In the genomic region with DNA sequence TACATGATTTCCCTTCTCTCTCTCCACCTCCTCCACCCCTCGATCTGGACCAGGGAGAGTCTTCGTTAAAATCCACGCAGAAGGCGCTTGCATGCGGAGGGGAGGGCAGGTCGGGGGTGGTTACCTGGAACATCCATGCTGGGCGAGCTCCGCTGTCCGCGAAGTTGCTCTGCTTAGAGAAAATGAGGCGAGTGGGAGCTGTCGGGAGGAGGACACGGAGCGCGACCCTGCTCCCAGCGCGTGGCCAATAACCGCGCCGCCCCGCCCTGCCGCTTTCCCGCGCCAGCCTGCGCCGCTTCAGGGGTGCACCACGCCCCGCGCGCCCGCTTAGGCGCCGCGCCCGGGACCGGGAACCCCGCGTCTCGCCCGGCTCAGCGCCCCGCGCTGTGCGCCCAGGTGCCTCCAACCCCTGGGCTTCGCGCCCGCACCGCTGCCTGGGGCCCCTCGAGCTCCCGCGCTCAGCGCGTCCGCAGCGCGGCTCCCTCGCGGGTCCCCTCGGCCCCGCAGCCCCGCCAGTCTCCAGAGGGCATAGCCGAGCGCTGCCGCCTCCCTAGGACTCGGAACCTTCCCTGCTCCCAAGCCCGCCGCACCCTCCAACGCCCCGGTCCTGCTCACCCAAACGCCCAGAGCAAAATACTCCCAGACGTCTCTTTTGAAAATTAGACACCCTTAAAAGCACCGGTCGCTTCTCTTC, we compare ENCODE assay signal across 10 cellular contexts. TPM values are rescaled to one million over a fixed set of nuclear protein-coding genes. Genes with fewer than 3 reads are reported as not detected.
DNase-seq lines count a peak whose midpoint lies in the region; ATAC-seq, FAIRE-seq and TF ChIP-seq lines count a peak whose summit lies in the region.
"Had no signal": no experiment of that assay in that cellular context is flagged by ENCODE, and none has a peak within 500 bp of the region (broad histone marks: within the 10 kb centered on the region; RNA-seq: fewer than 3 reads in every experiment).

No MANE protein-coding gene starts in this region.

- peaks cover 20% of the 10 kb centered on the region for H3K4me1 Mint-ChIP-seq in mesothelial cell of epicardium

- no peaks in the 10 kb centered on the region for H3K36me3 Mint-ChIP-seq in mesothelial cell of epicardium

- no peak for FAIRE-seq in small intestine (lab: Jason Lieb, UNC)

- intact Hi-C loops in vagina (cut with DNase I): no loop called here

- POLR2A ChIA-PET in AG04450 (lab: Yijun Ruan, JAX): no interaction called here

- H3K27me3 ChIP-seq in AG04450 (ENCODE audit: control insufficient read depth, insufficient read depth, low read length): peaks cover 21% of the 10 kb centered on the region
- H3K27me3 ChIP-seq in HUES64 (ENCODE audit: insufficient read depth, low read length): peaks cover 71% of the 10 kb centered on the region
- H3K27me3 ChIP-seq in small intestine (ENCODE audit: control insufficient read depth in 2 of 2, insufficient read depth in 2 of 2, low read length in 2 of 2): peaks cover 5 to 9% of the 10 kb centered on the region in 2 donors
- no peaks in the 10 kb centered on the region for H3K27me3 ChIP-seq in vagina

- no peak for TF ChIP-seq CTCF in AG04450 (IDR thresholded peaks at IDR 0.05; ENCODE audit: low read depth, low read length)
- no peak for TF ChIP-seq CTCF in astrocyte of the spinal cord (IDR thresholded peaks at IDR 0.05; ENCODE audit: low read depth, low read length)
- TF ChIP-seq CTCF in mesothelial cell of epicardium (IDR thresholded peaks at IDR 0.05; ENCODE audit: unreplicated experiment): no peak
- no peak for TF ChIP-seq CTCF in vagina (IDR thresholded peaks at IDR 0.05)

- H3K9me3 ChIP-seq in AG04450 (ENCODE audit: control insufficient read depth, insufficient read depth, low read length): peaks cover 3% of the 10 kb centered on the region; the same call in 1 of the 2 replicates
- peaks cover 66% of the 10 kb centered on the region for H3K9me3 ChIP-seq in HUES64 (ENCODE audit: insufficient read depth, low read depth, low read length)
- no peaks in the 10 kb centered on the region for H3K9me3 ChIP-seq in small intestine (ENCODE audit: control insufficient read depth, low read depth)
- no peaks in the 10 kb centered on the region for H3K9me3 ChIP-seq in vagina

- H3K27me3 Mint-ChIP-seq in mesothelial cell of epicardium (ENCODE audit: low read depth): peaks cover 90% of the 10 kb centered on the region

- peak overlapping the region; percentile 57 for H3K4me3 Mint-ChIP-seq in mesothelial cell of epicardium

- in situ Hi-C loops in astrocyte of the spinal cord (cut with HindIII; ENCODE audit: low sequenced_read_pairs): no loop called here

- WGBS in HUES64: 65% methylated on average over 73 of the region's 73 CpGs
- 2 to 4% (median 3%) methylated on average over 50 to 73 of the region's 73 CpGs for WGBS in small intestine, 3 donors

- no peaks in the 10 kb centered on the region for H3K9me3 Mint-ChIP-seq in mesothelial cell of epicardium

- no peak overlapping the region for H3K27ac Mint-ChIP-seq in mesothelial cell of epicardium

- CTCF ChIA-PET in AG04450 (lab: Charles Lee): interaction anchor here (0.6 to 1.2 kb wide), 4 partner anchors 15 to 1615 kb away, joined by 3 to 6 read pairs (median 4); no protein-coding TSS in a partner anchor

- ATAC-seq in GM19452 (IDR thresholded peaks at IDR 0.05; ENCODE audit: unreplicated experiment): no peak

- no peak for TF ChIP-seq POLR2A in vagina (IDR thresholded peaks at IDR 0.05)

- DNase-seq in AG04450 (ENCODE audit: low read depth, low spot score): no peak
- DNase-seq in astrocyte of the spinal cord (ENCODE audit: low read depth, low spot score): no peak
- no peak for DNase-seq in mesothelial cell of epicardium (ENCODE audit: low spot score in 2 of 2, unreplicated experiment in 2 of 2)
- DNase-seq in epidermal melanocyte (ENCODE audit: insufficient read length, low spot score): no peak
- no peak for DNase-seq in small intestine
- DNase-seq in vagina (ENCODE audit: extremely low spot score in 2 of 2): no peak
- DNase-seq: activated naive CD4-positive, alpha-beta T cell treated with anti-CD3 and anti-CD28 coated beads, Interleukin-2, amount 50 U/mL, for 16 hours had no signal

- H3K4me1 ChIP-seq in HUES64 (ENCODE audit: insufficient read depth, low read length): no peaks in the 10 kb centered on the region
- H3K4me1 ChIP-seq in small intestine (ENCODE audit: control insufficient read depth in 2 of 2, insufficient read depth in 1 of 2, low read depth in 1 of 2, low read length in 1 of 2): no peaks in the 10 kb centered on the region
- peaks cover 10% of the 10 kb centered on the region for H3K4me1 ChIP-seq in vagina

- no peak overlapping the region for H3K9ac ChIP-seq in HUES64 (ENCODE audit: low read depth, low read length)

- H3K27ac ChIP-seq in AG04450 (ENCODE audit: low read depth, low read length) (no peak overlapping the region), HUES64 (ENCODE audit: low read depth, low read length) (no peak overlapping the region), small intestine (ENCODE audit: low read depth in 1 of 2, low read length in 1 of 2) (no peak overlapping the region), vagina (no peak overlapping the region)

- no peaks in the 10 kb centered on the region for H3K36me3 ChIP-seq in HUES64 (ENCODE audit: insufficient read depth, low read length)
- H3K36me3 ChIP-seq in small intestine (ENCODE audit: control insufficient read depth in 2 of 2, insufficient read depth in 2 of 2, low read length in 2 of 2): no peaks in the 10 kb centered on the region
- no peaks in the 10 kb centered on the region for H3K36me3 ChIP-seq in vagina

- H3K4me3 ChIP-seq in AG04450 (ENCODE audit: low read depth, low read length): 0 out of 2 replicates have a peak overlapping the region, but pooled peaks have one; percentile 7
- peak overlapping the region; percentile 19; the same call in 1 of the 2 replicates for H3K4me3 ChIP-seq in HUES64 (ENCODE audit: low read length)
- peak overlapping the region; percentile 31 for H3K4me3 ChIP-seq in astrocyte of the spinal cord (ENCODE audit: low read depth, low read length)
- H3K4me3 ChIP-seq in small intestine (ENCODE audit: low read depth in 1 of 2, low read length in 2 of 2): peak overlapping the region in 1 of 2 donors; percentile 3
- peak overlapping the region in 1 of 2 donors; percentile 7 for H3K4me3 ChIP-seq in vagina

RNA-seq across cellular contexts. Expression of a gene that starts 0.6 kb away (rescaled TPM):
- polyA plus RNA-seq in AG04450 (2011; rRNA removed) (0.02 and 0.04 TPM in 2 replicates), small intestine (10 to 100 TPM in 1 of 3 donors, not detected in 2; 15.2 TPM)
- polyA minus RNA-seq in AG04450 (2011; rRNA and poly(A)+ RNA removed): 0.14 TPM in 1 of 2 replicates, not detected in the other
- not detected for polyA plus RNA-seq in HUES64 (2013, experiment 1 of 2)
- not detected for polyA plus RNA-seq in HUES64 (2013, experiment 2 of 2)
- total RNA-seq in mesothelial cell of epicardium (0.53 TPM in 1 of 3 replicates, not detected in the others), vagina (not detected)
- total RNA-seq: T-helper 1 cell treated with Interleukin-12 subunit alpha and Interleukin-12 subunit beta and Interleukin-4 antibody, amounts not matched to agents 30 ng/mL and 1 ng/mL, for 36 hours had no signal
